ENCODE assay signal across 8 cellular contexts in the genomic region with DNA sequence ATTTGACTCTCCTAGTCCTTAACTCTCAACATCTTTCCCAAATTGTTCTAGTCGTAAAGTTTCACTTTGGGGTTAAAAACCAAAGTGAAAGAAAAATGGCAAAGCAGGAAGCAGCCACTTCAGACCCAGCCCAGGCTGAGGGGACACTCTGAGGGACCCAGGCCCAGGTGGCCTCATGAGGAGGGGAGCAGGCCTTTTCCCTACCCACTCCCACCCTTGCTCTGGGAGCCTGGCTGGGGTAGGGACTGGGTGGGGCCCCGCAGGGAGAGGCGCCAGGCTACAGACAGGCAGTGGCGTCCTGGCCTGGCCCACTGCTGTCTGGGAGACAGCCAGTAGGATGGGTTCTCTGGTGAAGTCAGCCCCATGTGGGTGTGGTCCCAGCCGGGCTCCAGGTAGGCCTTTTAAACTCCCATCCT.
DNase-seq lines count a peak whose midpoint lies in the region; ATAC-seq and TF ChIP-seq lines count a peak whose summit lies in the region.

No MANE protein-coding gene starts in this region.

- intact Hi-C loops in naive thymus-derived CD4-positive, alpha-beta T cell (cut with micrococcal nuclease), result loop anchor here in 1 of 2 donors (1.0 kb wide), 1 partner anchor 9 kb away; no protein-coding TSS in a partner anchor

- H3K36me3 Mint-ChIP-seq in chondrocyte (ENCODE audit: low read depth), result no peaks in the 10 kb centered on the region
- peaks cover 0 to 9% (median 0%) of the 10 kb centered on the region in 5 donors for H3K36me3 Mint-ChIP-seq in naive thymus-derived CD4-positive, alpha-beta T cell

- H3K27me3 ChIP-seq in NT2/D1 (ENCODE audit: insufficient read depth, insufficient read length), result no peaks in the 10 kb centered on the region
- H3K27me3 ChIP-seq in naive thymus-derived CD4-positive, alpha-beta T cell (ENCODE audit: control insufficient read depth in 2 of 2, insufficient read depth in 2 of 2, low read length in 2 of 2), result no peaks in the 10 kb centered on the region

- CTCF ChIA-PET in naive thymus-derived CD4-positive, alpha-beta T cell (lab: Charles Lee), result interaction anchor here (0.7 to 1.6 kb wide), 2 partner anchors 10 kb away, joined by 4 read pairs; no protein-coding TSS in a partner anchor

- POLR2A ChIA-PET in naive thymus-derived CD4-positive, alpha-beta T cell (lab: Charles Lee), result interaction anchor here (0.6 to 1.3 kb wide), 3 partner anchors 44 to 132 kb away, joined by 3 to 6 read pairs (median 3); a partner anchor contains a TSS

- H3K9me3 Mint-ChIP-seq in chondrocyte (ENCODE audit: low read depth), result no peaks in the 10 kb centered on the region
- H3K9me3 Mint-ChIP-seq in naive thymus-derived CD4-positive, alpha-beta T cell, result no peaks in the 10 kb centered on the region

- H3K9ac ChIP-seq in NT2/D1 (ENCODE audit: insufficient read length, low read depth), result peak overlapping the region; percentile 42

- peak; percentile 86 for ATAC-seq in naive thymus-derived CD4-positive, alpha-beta T cell
- ATAC-seq in GM19328 (IDR thresholded peaks at IDR 0.05; ENCODE audit: unreplicated experiment), result no peak

- no peak for DNase-seq in NT2/D1 (ENCODE audit: low read depth, low spot score)
- DNase-seq in chondrocyte (ENCODE audit: low spot score), result no peak
- peak in 4 of 9 donors; percentile 32 to 48 (median 40) for DNase-seq in naive thymus-derived CD4-positive, alpha-beta T cell
- no peak for DNase-seq in activated gamma-delta T cell (lab: John Stamatoyannopoulos, UW)
- DNase-seq in NOMO-1 treated with dmso at 0.1 percent for 144 hours (lab: John Stamatoyannopoulos, UW; ENCODE audit: unreplicated experiment), result no peak
- no peak for DNase-seq in hepatic stellate cell (ENCODE audit: low spot score)

- H3K27me3 Mint-ChIP-seq in chondrocyte (ENCODE audit: low read depth), result no peaks in the 10 kb centered on the region
- H3K27me3 Mint-ChIP-seq in naive thymus-derived CD4-positive, alpha-beta T cell, result no peaks in the 10 kb centered on the region

- peaks cover 19% of the 10 kb centered on the region for H3K4me1 ChIP-seq in NT2/D1 (ENCODE audit: insufficient read depth, insufficient read length)
- H3K4me1 ChIP-seq in naive thymus-derived CD4-positive, alpha-beta T cell (ENCODE audit: control insufficient read depth in 2 of 2, insufficient read depth in 2 of 2, low read length in 2 of 2), result peaks cover 6 to 33% of the 10 kb centered on the region in 2 donors

- peaks cover 51% of the 10 kb centered on the region for H3K36me3 ChIP-seq in NT2/D1 (ENCODE audit: insufficient read depth, insufficient read length, low read length)
- H3K36me3 ChIP-seq in naive thymus-derived CD4-positive, alpha-beta T cell (ENCODE audit: control insufficient read depth in 2 of 3, insufficient read depth in 3 of 3, low read length in 3 of 3), result no peaks in the 10 kb centered on the region

- TF ChIP-seq CTCF in chondrocyte (IDR thresholded peaks at IDR 0.05), result no peak

- no peak overlapping the region for H3K4me3 Mint-ChIP-seq in chondrocyte (ENCODE audit: unreplicated experiment)
- H3K4me3 Mint-ChIP-seq in naive thymus-derived CD4-positive, alpha-beta T cell, result peak overlapping the region; percentile 62 to 84 (median 74)

- H3K9me3 ChIP-seq in NT2/D1 (ENCODE audit: insufficient read depth, low read length), result no peaks in the 10 kb centered on the region
- H3K9me3 ChIP-seq in naive thymus-derived CD4-positive, alpha-beta T cell (ENCODE audit: control insufficient read depth in 2 of 3, low read length in 3 of 3), result no peaks in the 10 kb centered on the region

- H3K27ac ChIP-seq in naive thymus-derived CD4-positive, alpha-beta T cell (ENCODE audit: low read depth, low read length), result peak overlapping the region; percentile 65

- H3K4me1 Mint-ChIP-seq in chondrocyte (ENCODE audit: low read depth), result peaks cover 76% of the 10 kb centered on the region
- H3K4me1 Mint-ChIP-seq in naive thymus-derived CD4-positive, alpha-beta T cell, result peaks cover 40 to 67% (median 58%) of the 10 kb centered on the region in 7 donors

- H3K4me3 ChIP-seq in GM08714 (ENCODE audit: low read length) (peak overlapping the region; percentile 25; the same call in 1 of the 2 replicates), NT2/D1 (ENCODE audit: insufficient read length, low read depth) (no peak overlapping the region)
- peak overlapping the region; percentile 41 for H3K4me3 ChIP-seq in naive thymus-derived CD4-positive, alpha-beta T cell (ENCODE audit: low read length)

- H3K27ac Mint-ChIP-seq in chondrocyte (ENCODE audit: unreplicated experiment), result peak overlapping the region; percentile 86
- H3K27ac Mint-ChIP-seq in naive thymus-derived CD4-positive, alpha-beta T cell, result peak overlapping the region; percentile 78 to 93 (median 86)
